ENCODE assay signal across 8 cellular contexts in the genomic region with DNA sequence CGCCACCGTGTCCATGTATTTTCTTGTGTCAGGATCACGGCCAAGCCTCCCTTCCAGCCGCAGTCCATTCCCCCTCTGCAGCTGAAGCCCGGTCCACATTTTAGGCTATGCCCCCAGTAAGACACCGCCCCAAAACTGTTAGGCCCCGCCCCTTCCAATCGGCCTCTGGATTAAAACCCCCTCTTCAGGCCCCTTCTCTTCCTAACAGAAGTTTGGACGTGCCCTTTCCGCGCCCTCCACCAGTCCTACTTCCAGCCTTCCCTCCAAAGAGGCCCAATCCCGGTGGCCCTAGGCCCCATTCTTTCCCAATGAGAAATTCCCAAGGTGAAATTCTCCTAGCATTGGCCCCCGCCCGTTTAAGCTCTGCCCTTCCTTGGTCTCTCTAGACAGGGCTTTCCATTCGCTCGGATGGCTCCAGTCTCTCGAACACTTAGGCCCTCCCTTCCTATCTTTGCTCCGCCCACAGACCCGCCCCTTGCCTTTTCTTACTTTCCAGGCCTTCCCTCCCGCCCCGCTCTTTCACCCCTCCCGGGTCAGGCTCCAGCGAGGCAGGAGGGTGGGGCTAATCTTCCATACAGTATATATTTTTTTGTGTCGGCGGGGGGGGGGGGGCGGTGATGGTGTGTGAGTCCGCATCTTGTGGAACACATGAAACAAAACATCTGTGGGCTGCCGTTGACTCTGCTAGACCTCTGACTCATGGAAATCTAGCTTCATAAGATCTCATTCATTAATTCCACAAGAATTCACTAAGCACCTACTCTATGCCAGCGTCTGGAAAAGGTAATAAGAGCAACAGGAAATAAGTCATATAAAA. TPM values are rescaled to one million over a fixed set of nuclear protein-coding genes. Genes with fewer than 3 reads are reported as not detected.
A peak's percentile ranks its signal among the peaks of the same experiment; 100 is the strongest.
DNase-seq lines count a peak whose midpoint lies in the region; ATAC-seq, FAIRE-seq and TF ChIP-seq lines count a peak whose summit lies in the region.

No MANE protein-coding gene starts in this region.

- H3K9ac ChIP-seq in endodermal cell (ENCODE audit: extremely low read depth, low read length, poor library complexity, severe bottlenecking): peak overlapping the region; percentile 76

- H3K27me3 ChIP-seq in endodermal cell (ENCODE audit: control insufficient read depth, insufficient read depth, low read length, poor library complexity, severe bottlenecking): peaks cover 11% of the 10 kb centered on the region

- no peak for FAIRE-seq in D721Med (lab: Jason Lieb, UNC)

- no peaks in the 10 kb centered on the region for H3K9me3 ChIP-seq in endodermal cell (ENCODE audit: control insufficient read depth, low read length)

- H3K36me3 Mint-ChIP-seq in activated CD8-positive, alpha-beta T cell treated with anti-CD3 and anti-CD28 coated beads, Interleukin-2, amount 10 ng/mL, durations not matched to agents 7 days and 5 days (ENCODE audit: low read depth): peaks cover 3% of the 10 kb centered on the region
- H3K36me3 Mint-ChIP-seq in endodermal cell (ENCODE audit: low read depth): peaks cover 22% of the 10 kb centered on the region

- peaks cover 48% of the 10 kb centered on the region for H3K4me1 Mint-ChIP-seq in activated CD8-positive, alpha-beta T cell treated with anti-CD3 and anti-CD28 coated beads, Interleukin-2, amount 10 ng/mL, durations not matched to agents 7 days and 5 days (ENCODE audit: low read depth)
- H3K4me1 Mint-ChIP-seq in endodermal cell: peaks cover 7% of the 10 kb centered on the region

- peak overlapping the region; percentile 94 for H3K27ac Mint-ChIP-seq in activated CD8-positive, alpha-beta T cell treated with anti-CD3 and anti-CD28 coated beads, Interleukin-2, amount 10 ng/mL, durations not matched to agents 7 days and 5 days
- H3K27ac Mint-ChIP-seq in endodermal cell: peak overlapping the region; percentile 96

- no peaks in the 10 kb centered on the region for H3K27me3 Mint-ChIP-seq in activated CD8-positive, alpha-beta T cell treated with anti-CD3 and anti-CD28 coated beads, Interleukin-2, amount 10 ng/mL, durations not matched to agents 7 days and 5 days (ENCODE audit: low read depth)
- peaks cover 32% of the 10 kb centered on the region for H3K27me3 Mint-ChIP-seq in endodermal cell (ENCODE audit: insufficient read depth)

- peak overlapping the region; percentile 95 for H3K4me3 ChIP-seq in endodermal cell (ENCODE audit: low read length)

- H3K4me3 Mint-ChIP-seq in activated CD8-positive, alpha-beta T cell treated with anti-CD3 and anti-CD28 coated beads, Interleukin-2, amount 10 ng/mL, durations not matched to agents 7 days and 5 days: peak overlapping the region; percentile 90
- H3K4me3 Mint-ChIP-seq in endodermal cell: peak overlapping the region; percentile 86

- peak overlapping the region; percentile 68 for H3K27ac ChIP-seq in endodermal cell (ENCODE audit: low read depth, low read length)

- CTCF ChIA-PET in activated CD8-positive, alpha-beta T cell treated with anti-CD3 and anti-CD28 coated beads, Interleukin-2, amount 10 ng/mL, durations not matched to agents 7 days and 5 days (lab: Charles Lee): interaction anchor here (0.7 to 3.8 kb wide), 7 partner anchors 10 to 151 kb away, joined by 3 to 47 read pairs (median 9); a partner anchor contains a TSS

- 9 to 23% methylated on average over 16 to 20 of the region's 29 CpGs for WGBS in endodermal cell (ENCODE audit: insufficient coverage in 1 of 2, insufficient read length in 1 of 2), 2 experiments

- H3K4me1 ChIP-seq in endodermal cell (ENCODE audit: control insufficient read depth, insufficient read depth, low read length): no peaks in the 10 kb centered on the region

- POLR2A ChIA-PET in activated CD8-positive, alpha-beta T cell treated with anti-CD3 and anti-CD28 coated beads, Interleukin-2, amount 10 ng/mL, durations not matched to agents 7 days and 5 days (lab: Charles Lee): interaction anchor here (0.6 to 4.3 kb wide), 2 partner anchors 10 to 83 kb away, joined by 3 to 33 read pairs; no protein-coding TSS in a partner anchor

- peak; percentile 23 for ATAC-seq in activated CD8-positive, alpha-beta T cell treated with anti-CD3 and anti-CD28 coated beads, Interleukin-2, amount 10 ng/mL, durations not matched to agents 7 days and 5 days
- no peak for ATAC-seq in HG03159 (IDR thresholded peaks at IDR 0.05; ENCODE audit: unreplicated experiment)

- DNase-seq in ELR (ENCODE audit: low read depth): peak; percentile 98
- DNase-seq in NCI-H2227 treated with DMSO at 0.1 percent for 48 hours (lab: John Stamatoyannopoulos, UW): peak; percentile 92
- DNase-seq in activated CD8-positive, alpha-beta T cell treated with anti-CD3 and anti-CD28 coated beads, Interleukin-2, amount 10 ng/mL, durations not matched to agents 7 days and 5 days: peak; percentile 82
- DNase-seq in endodermal cell: peak; percentile 96
- peak; percentile 87 for DNase-seq in mucosa of gallbladder (ENCODE audit: low spot score)
- DNase-seq in stimulated activated CD8-positive, alpha-beta memory T cell treated with anti-CD3 and anti-CD28 coated beads, Interleukin-7, amount 100 ng/mL, for 24 hours (ENCODE audit: low read depth): peak; percentile 92
- no peak for DNase-seq in D721Med (ENCODE audit: insufficient read length, low spot score)

- H3K9me3 Mint-ChIP-seq in activated CD8-positive, alpha-beta T cell treated with anti-CD3 and anti-CD28 coated beads, Interleukin-2, amount 10 ng/mL, durations not matched to agents 7 days and 5 days (ENCODE audit: insufficient read depth): no peaks in the 10 kb centered on the region
- no peaks in the 10 kb centered on the region for H3K9me3 Mint-ChIP-seq in endodermal cell

- TF ChIP-seq CTCF in endodermal cell (conservative IDR thresholded peaks at IDR 0.05) (no peak), D721Med (IDR thresholded peaks at IDR 0.05; ENCODE audit: insufficient read depth, missing control alignments) (no peak)

- peaks cover 26% of the 10 kb centered on the region for H3K36me3 ChIP-seq in endodermal cell (ENCODE audit: control insufficient read depth, insufficient read depth, low read length)

RNA-seq across cellular contexts. Expression of a gene that starts 13.6 kb away (rescaled TPM):
- total RNA-seq in activated CD8-positive, alpha-beta T cell treated with anti-CD3 and anti-CD28 coated beads, Interleukin-2, amount 10 ng/mL, durations not matched to agents 7 days and 5 days: 10 to 100 TPM; 54.3 to 54.7 TPM
- total RNA-seq in endodermal cell (100 to 1,000 TPM; 104 to 133 TPM), mucosa of gallbladder (225 TPM)
- polyA plus RNA-seq in endodermal cell (2013, experiment 1 of 2): 219 TPM
- 194 TPM for polyA plus RNA-seq in endodermal cell (2013, experiment 2 of 2)

RNA-seq across cellular contexts. Expression of a gene that starts 38.1 kb away (rescaled TPM):
- 100 to 1,000 TPM; 116 to 124 TPM for total RNA-seq in activated CD8-positive, alpha-beta T cell treated with anti-CD3 and anti-CD28 coated beads, Interleukin-2, amount 10 ng/mL, durations not matched to agents 7 days and 5 days
- total RNA-seq in endodermal cell (100 to 1,000 TPM; 110 TPM), mucosa of gallbladder (80.9 TPM)
- 90.9 TPM for polyA plus RNA-seq in endodermal cell (2013, experiment 1 of 2)
- polyA plus RNA-seq in endodermal cell (2013, experiment 2 of 2): 81.4 TPM
